ENCODE assay signal across 32 cellular contexts in the genomic region with DNA sequence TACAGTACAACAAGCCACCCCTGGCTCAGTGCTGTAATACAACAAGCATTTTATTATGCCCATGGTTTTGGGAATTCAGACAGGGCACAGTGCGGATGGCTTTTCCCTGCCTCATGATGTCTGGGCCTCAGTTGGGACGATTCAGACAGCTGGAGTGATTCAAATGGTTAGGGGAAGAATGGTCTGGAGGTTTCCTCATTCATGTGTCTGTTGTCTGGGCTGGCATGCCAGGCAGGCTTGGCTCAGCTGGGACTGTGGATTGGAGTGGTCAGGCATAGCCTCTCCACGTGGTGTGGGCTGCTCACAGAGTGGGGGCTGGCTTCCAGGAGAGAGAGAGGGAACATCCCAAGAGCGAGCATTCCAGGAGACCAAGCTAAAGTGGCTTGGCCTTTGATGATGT.
"Had no signal": no experiment of that assay in that cellular context is flagged by ENCODE, and none has a peak within 500 bp of the region (broad histone marks: within the 10 kb centered on the region; RNA-seq: fewer than 3 reads in every experiment).

No MANE protein-coding gene starts in this region.

- H3K4me1 ChIP-seq: body of pancreas, esophagus squamous epithelium, gastroesophageal sphincter had no signal

- H3K4me3 Mint-ChIP-seq: activated B cell treated with CpG ODN at 0.5 μM for 24 hours; activated CD8-positive, alpha-beta T cell treated with anti-CD3 and anti-CD28 coated beads for 36 hours; activated naive CD8-positive, alpha-beta T cell; activated T-cell treated with anti-CD3 and anti-CD28 coated beads, Interleukin-2, amount 50 U/mL, for 4 hours; activated T-helper 17 cell treated with anti-CD3 and anti-CD28 coated beads, Interleukin-2, amount 50 U/mL, for 72 hours; effector memory CD8-positive, alpha-beta T cell; T-helper 17 cell; T-helper 2 cell treated with Interferon-gamma antibody and Interleukin-4, amounts not matched to agents 5 μg/mL and 100 μg/mL, for 36 hours had no signal

- ATAC-seq: activated CD4-positive, CD25-positive, alpha-beta regulatory T cell treated with anti-CD3 and anti-CD28 coated beads, Interleukin-2, amount 50 U/mL, for 24 hours; activated CD8-positive, alpha-beta T cell treated with anti-CD3 and anti-CD28 coated beads for 36 hours; activated T-cell treated with anti-CD3 and anti-CD28 coated beads, Interleukin-2, amount 50 U/mL, for 4 hours; activated T-helper 17 cell treated with anti-CD3 and anti-CD28 coated beads, Interleukin-2, amount 50 U/mL, for 72 hours; body of pancreas; effector memory CD8-positive, alpha-beta T cell; gastroesophageal sphincter; T-helper 17 cell had no signal

- H3K4me3 ChIP-seq: body of pancreas, esophagus squamous epithelium, gastroesophageal sphincter had no signal

- FAIRE-seq: colon had no signal

- DNase-seq: activated B cell treated with CpG ODN at 0.5 μM for 24 hours; activated CD4-positive, alpha-beta T cell treated with anti-CD3 and anti-CD28 coated beads for 48 hours; activated CD4-positive, alpha-beta T cell treated with anti-CD3 and anti-CD28 coated beads, Interleukin-2, amount 50 U/mL, for 1 hour; activated CD4-positive, alpha-beta T cell treated with anti-CD3 and anti-CD28 coated beads, Interleukin-2, amount 50 U/mL, for 48 hours; activated CD8-positive, alpha-beta memory T cell treated with anti-CD3 and anti-CD28 coated beads for 24 hours; activated CD8-positive, alpha-beta T cell treated with anti-CD3 and anti-CD28 coated beads for 36 hours; activated effector memory CD4-positive, alpha-beta T cell treated with Interleukin-2 at 50 U/mL for 16 hours; activated gamma-delta T cell treated with Interleukin-2 at 50 U/mL for 16 hours; activated naive CD4-positive, alpha-beta T cell treated with anti-CD3 and anti-CD28 coated beads, Interleukin-2, amount 50 U/mL, for 16 hours; activated naive CD4-positive, alpha-beta T cell treated with Interleukin-2 at 50 U/mL for 16 hours; activated T-cell treated with anti-CD3 and anti-CD28 coated beads, Interleukin-2, amount 50 U/mL, for 4 hours; amniotic stem cell; anterior cingulate cortex; body of pancreas; caudate nucleus; cortex of kidney; dermis blood vessel endothelial cell; effector CD4-positive, alpha-beta T cell; effector memory CD8-positive, alpha-beta T cell; erythroblast; esophagus squamous epithelium; foreskin melanocyte; T-helper 1 cell; T-helper 17 cell; T1000; WERI-Rb-1 had no signal

- H3K9me3 Mint-ChIP-seq: activated CD8-positive, alpha-beta T cell treated with anti-CD3 and anti-CD28 coated beads for 36 hours; activated T-cell treated with anti-CD3 and anti-CD28 coated beads, Interleukin-2, amount 50 U/mL, for 4 hours; activated T-helper 17 cell treated with anti-CD3 and anti-CD28 coated beads, Interleukin-2, amount 50 U/mL, for 72 hours; effector memory CD8-positive, alpha-beta T cell had no signal

- H3K9me3 ChIP-seq: body of pancreas, esophagus squamous epithelium had no signal

- H3K36me3 Mint-ChIP-seq: activated naive CD8-positive, alpha-beta T cell had no signal

- H3K4me1 Mint-ChIP-seq: activated B cell treated with CpG ODN at 0.5 μM for 24 hours; activated T-helper 17 cell treated with anti-CD3 and anti-CD28 coated beads, Interleukin-2, amount 50 U/mL, for 72 hours; T-helper 17 cell had no signal

- H3K27ac Mint-ChIP-seq: activated B cell treated with CpG ODN at 0.5 μM for 24 hours; activated CD8-positive, alpha-beta T cell treated with anti-CD3 and anti-CD28 coated beads for 36 hours; activated naive CD8-positive, alpha-beta T cell; activated T-helper 17 cell treated with anti-CD3 and anti-CD28 coated beads, Interleukin-2, amount 50 U/mL, for 72 hours; effector memory CD8-positive, alpha-beta T cell; T-helper 17 cell; T-helper 2 cell treated with Interferon-gamma antibody and Interleukin-4, amounts not matched to agents 5 μg/mL and 100 μg/mL, for 36 hours had no signal

- H3K27me3 ChIP-seq: body of pancreas had no signal

- H3K36me3 ChIP-seq: esophagus squamous epithelium, gastroesophageal sphincter, WERI-Rb-1 had no signal

- H3K27ac ChIP-seq: body of pancreas, esophagus squamous epithelium, gastroesophageal sphincter, WERI-Rb-1 had no signal
